Comparison of ENCODE assay signal across 10 cellular contexts in genomic region chr5:15463231-15463630, GRCh38. TPM values are rescaled to one million over a fixed set of nuclear protein-coding genes. Genes with fewer than 3 reads are reported as not detected.
DNase-seq lines count a peak whose midpoint lies in the region; ATAC-seq and TF ChIP-seq lines count a peak whose summit lies in the region.
"Had no signal": no experiment of that assay in that cellular context is flagged by ENCODE, and none has a peak within 500 bp of the region (broad histone marks: within the 10 kb centered on the region; RNA-seq: fewer than 3 reads in every experiment).

No MANE protein-coding gene starts in this region.

- H3K4me1 ChIP-seq in right atrium auricular region = no peaks in the 10 kb centered on the region
- H3K4me1 ChIP-seq in tibial artery = no peaks in the 10 kb centered on the region

- H3K36me3 ChIP-seq in right atrium auricular region = no peaks in the 10 kb centered on the region
- no peaks in the 10 kb centered on the region for H3K36me3 ChIP-seq in tibial artery

- H3K9me3 ChIP-seq in right atrium auricular region = peaks cover 0 to 5% of the 10 kb centered on the region in 2 donors
- H3K9me3 ChIP-seq in tibial artery = peaks cover 0 to 5% (median 0%) of the 10 kb centered on the region in 3 donors

- H3K27me3 ChIP-seq in right atrium auricular region (no peaks in the 10 kb centered on the region), tibial artery (no peaks in the 10 kb centered on the region)

- ATAC-seq in Right ventricle myocardium inferior (peak; percentile 20), HG03280 (IDR thresholded peaks at IDR 0.05; ENCODE audit: unreplicated experiment) (no peak), GM18873 (IDR thresholded peaks at IDR 0.05; ENCODE audit: low FRiP score, unreplicated experiment) (no peak)

- H3K27ac ChIP-seq in right atrium auricular region (no peak overlapping the region), tibial artery (no peak overlapping the region)

- DNase-seq in Right ventricle myocardium inferior (ENCODE audit: missing footprints) (no peak), right atrium auricular region (ENCODE audit: low spot score) (no peak), SHP77 treated with DMSO at 0.1 percent for 48 hours (lab: John Stamatoyannopoulos, UW) (peak; percentile 44), fibroblast of villous mesenchyme (ENCODE audit: low read depth) (peak; percentile 36), tibial artery (no peak), germinal center (ENCODE audit: low spot score) (no peak)
- DNase-seq: activated CD4-positive, alpha-beta T cell treated with anti-CD3 and anti-CD28 coated beads, Interleukin-2, amount 10 ng/mL, durations not matched to agents 7 days and 5 days had no signal

- peak in 1 of 2 donors; percentile 55 for TF ChIP-seq CTCF in right atrium auricular region (IDR thresholded peaks at IDR 0.05)
- peak; percentile 58 for TF ChIP-seq CTCF in fibroblast of villous mesenchyme (IDR thresholded peaks at IDR 0.05; ENCODE audit: insufficient read depth, low read depth, low read length)
- TF ChIP-seq CTCF in tibial artery (IDR thresholded peaks at IDR 0.05) = peak; percentile 24 to 26

- H3K4me3 ChIP-seq in right atrium auricular region (no peak overlapping the region), fibroblast of villous mesenchyme (ENCODE audit: low read depth, low read length) (no peak overlapping the region), tibial artery (no peak overlapping the region)

- intact Hi-C loops in Right ventricle myocardium inferior (cut with DNase I) = loop anchor here (5.0 kb wide), 2 partner anchors 359 to 529 kb away; no protein-coding TSS in a partner anchor
- intact Hi-C loops in tibial artery (cut with DNase I; ENCODE audit: low total_unique reads) = no loop called here

RNA-seq across cellular contexts. Expression of gene FBXL7, which starts 36.7 kb away (rescaled TPM):
- total RNA-seq in Right ventricle myocardium inferior (17.8 TPM), right atrium auricular region (10 to 100 TPM; 16.6 to 18.4 TPM), fibroblast of villous mesenchyme (10.6 and 11.2 TPM in 2 replicates)
- total RNA-seq: activated CD4-positive, alpha-beta T cell treated with anti-CD3 and anti-CD28 coated beads, Interleukin-2, amount 10 ng/mL, durations not matched to agents 7 days and 5 days; B cell had no signal

Comparison
In these comparisons a context has a peak if more than half of its experiments do, and no peak if none do; other contexts are left out.
1. DNase-seq: peak in SHP77 treated with DMSO at 0.1 percent for 48 hours (single experiment) and fibroblast of villous mesenchyme (single experiment); none in Right ventricle myocardium inferior (single experiment), right atrium auricular region (single experiment), tibial artery (0 of 2) and germinal center (single experiment).